ENCODE assay signal across 28 cellular contexts in the genomic region with DNA sequence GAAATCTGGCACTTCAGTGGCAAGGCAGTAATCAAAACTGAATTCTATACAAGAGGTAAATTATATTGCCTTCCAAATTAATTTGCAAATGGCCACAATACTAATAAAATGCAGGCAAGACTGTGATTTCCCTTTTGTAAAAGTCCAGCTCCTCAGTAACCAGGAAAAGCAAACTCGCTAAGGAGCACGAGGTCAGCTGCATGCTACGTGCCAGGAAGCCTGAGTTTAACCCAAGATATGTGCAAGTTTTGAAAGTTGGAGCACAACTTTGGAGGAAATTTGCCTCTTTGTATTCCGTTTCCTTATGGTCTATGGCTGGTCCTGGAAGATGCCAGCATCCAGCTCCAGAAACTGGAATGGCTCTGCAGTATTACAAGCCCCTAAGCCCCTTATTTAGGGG.
"Had no signal": no experiment of that assay in that cellular context is flagged by ENCODE, and none has a peak within 500 bp of the region (broad histone marks: within the 10 kb centered on the region; RNA-seq: fewer than 3 reads in every experiment).

No MANE protein-coding gene starts in this region.

- ATAC-seq: naive thymus-derived CD8-positive, alpha-beta T cell; natural killer cell treated with Interleukin-12 subunit alpha and Interleukin-12 subunit beta and Interleukin-15 and Interleukin-18, amount 100 ng/mL, for 72 hours; pancreas; sciatic nerve; stimulated activated memory B cell treated with anti-CD40 and anti-IgM and Interleukin-4, amounts not matched to agents 10 μg/mL and 1 μg/mL and 100 μg/mL, for 72 hours had no signal

- DNase-seq: naive B cell; naive thymus-derived CD8-positive, alpha-beta T cell; nephron progenitor cell; nucleus accumbens; pancreas; retina; spleen; stimulated activated CD4-positive, alpha-beta T cell treated with anti-CD3 and anti-CD28 coated beads, Interleukin-12 subunit alpha, Interleukin-12 subunit beta, amount 100 ng/mL, for 4 hours; stimulated activated CD4-positive, alpha-beta T cell treated with anti-CD3 and anti-CD28 coated beads, Interleukin-1b, Interleukin-23, amount 100 ng/mL, for 48 hours; stimulated activated CD4-positive, alpha-beta T cell treated with anti-CD3 and anti-CD28 coated beads, Interleukin-4, amount 100 ng/mL, for 1 hour; stimulated activated CD4-positive, alpha-beta T cell treated with anti-CD3 and anti-CD28 coated beads, Interleukin-4, amount 100 ng/mL, for 4 hours; stimulated activated CD8-positive, alpha-beta memory T cell treated with anti-CD3 and anti-CD28 coated beads, Interleukin-4, amount 100 ng/mL, for 48 hours; stimulated activated naive CD4-positive, alpha-beta T cell treated with Interleukin-2 at 50 U/mL for 16 hours; stomach; tibial artery; transverse colon; upper lobe of left lung had no signal

- H3K27ac Mint-ChIP-seq: naive B cell; naive thymus-derived CD8-positive, alpha-beta T cell; natural killer cell treated with Interleukin-12 subunit alpha and Interleukin-12 subunit beta and Interleukin-15 and Interleukin-18, amount 100 ng/mL, for 72 hours; stimulated activated memory B cell treated with anti-CD40 and anti-IgM and Interleukin-4, amounts not matched to agents 10 μg/mL and 1 μg/mL and 100 μg/mL, for 72 hours; stimulated activated naive CD8-positive, alpha-beta T cell treated with anti-CD3 and anti-CD28 coated beads, Interleukin-15, Interleukin-2, amounts not matched to agents 100 ng/mL and 50 ng/mL, for 24 hours had no signal

- H3K36me3 Mint-ChIP-seq: naive thymus-derived CD8-positive, alpha-beta T cell; natural killer cell treated with Interleukin-12 subunit alpha and Interleukin-12 subunit beta and Interleukin-15 and Interleukin-18, amount 100 ng/mL, for 72 hours; stimulated activated memory B cell treated with anti-CD40 and anti-IgM and Interleukin-4, amounts not matched to agents 10 μg/mL and 1 μg/mL and 100 μg/mL, for 72 hours had no signal

- H3K4me1 ChIP-seq: pancreas, prostate gland, right atrium auricular region, spleen, stomach, transverse colon, upper lobe of left lung, vagina had no signal

- H3K27ac ChIP-seq: neutrophil, pancreas, prostate gland, right atrium auricular region, skin epidermis, spleen, stomach, tibial artery, transverse colon, upper lobe of left lung, vagina had no signal

- H3K4me1 Mint-ChIP-seq: naive B cell; naive thymus-derived CD8-positive, alpha-beta T cell had no signal

- H3K4me3 Mint-ChIP-seq: naive B cell; naive thymus-derived CD8-positive, alpha-beta T cell; natural killer cell treated with Interleukin-12 subunit alpha and Interleukin-12 subunit beta and Interleukin-15 and Interleukin-18, amount 100 ng/mL, for 72 hours; nephron progenitor cell; neural crest cell; stimulated activated memory B cell treated with anti-CD40 and anti-IgM and Interleukin-4, amounts not matched to agents 10 μg/mL and 1 μg/mL and 100 μg/mL, for 72 hours; stimulated activated naive CD8-positive, alpha-beta T cell treated with anti-CD3 and anti-CD28 coated beads, Interleukin-15, Interleukin-2, amounts not matched to agents 100 ng/mL and 50 ng/mL, for 24 hours had no signal

- H3K36me3 ChIP-seq: neutrophil, pancreas, prostate gland, right atrium auricular region, spleen, stomach, tibial artery, transverse colon, upper lobe of left lung, vagina had no signal

- H3K27me3 ChIP-seq: neutrophil, right atrium auricular region, stomach, transverse colon, upper lobe of left lung, vagina had no signal

- H3K9me3 Mint-ChIP-seq: natural killer cell treated with Interleukin-12 subunit alpha and Interleukin-12 subunit beta and Interleukin-15 and Interleukin-18, amount 100 ng/mL, for 72 hours had no signal

- H3K9me3 ChIP-seq: neutrophil, pancreas, prostate gland, right atrium auricular region, spleen, stomach, tibial artery, transverse colon, upper lobe of left lung, vagina had no signal

- H3K4me3 ChIP-seq: pancreas, prostate gland, right atrium auricular region, skin epidermis, smooth muscle cell, spleen, stomach, tibial artery, transverse colon, upper lobe of left lung, vagina had no signal
